ENCODE assay signal across 8 cellular contexts in the genomic region with DNA sequence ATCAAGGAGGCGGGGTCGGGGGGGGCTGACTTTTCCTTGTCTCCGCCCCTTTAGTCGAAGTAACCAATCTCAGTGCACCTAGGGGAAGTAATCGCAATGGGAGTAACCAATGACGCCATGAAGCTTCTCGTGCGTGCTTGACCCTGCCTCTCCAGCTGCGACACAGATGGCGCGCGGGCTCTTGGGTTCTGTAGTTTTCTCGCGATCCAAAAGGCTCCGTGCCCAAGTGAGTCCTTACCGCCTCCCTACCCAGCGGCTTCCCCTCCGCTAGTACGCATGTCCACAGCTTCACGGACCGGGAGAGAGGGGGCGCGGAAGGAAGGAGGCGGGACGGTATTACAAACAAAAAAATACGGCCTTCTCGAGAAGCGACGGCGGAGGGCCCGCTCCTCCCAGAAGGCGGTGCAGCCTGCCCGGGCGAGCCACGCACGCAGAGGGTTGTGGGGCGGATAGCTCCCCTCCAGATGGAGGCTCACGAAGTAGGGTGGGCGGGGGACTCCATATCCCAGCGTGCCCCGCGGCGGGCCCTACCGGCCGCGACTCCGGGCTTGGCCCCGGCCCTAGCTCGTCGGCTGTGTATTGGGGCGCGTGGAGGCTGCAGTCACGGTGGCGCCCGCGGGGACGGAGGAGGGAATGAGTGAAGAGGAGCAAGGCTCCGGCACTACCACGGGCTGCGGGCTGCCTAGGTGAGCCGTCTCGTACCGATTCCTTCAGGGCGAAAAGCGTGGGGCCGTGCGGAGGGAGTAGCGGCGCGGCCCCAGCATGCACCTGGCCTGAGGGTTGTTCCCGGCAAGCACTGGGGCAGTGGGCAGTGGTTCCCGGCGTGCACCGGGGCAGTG. TPM values are rescaled to one million over a fixed set of nuclear protein-coding genes. Genes with fewer than 3 reads are reported as not detected.
DNase-seq lines count a peak whose midpoint lies in the region; ATAC-seq and TF ChIP-seq lines count a peak whose summit lies in the region.

Gene TARBP2 (plus strand): TSS at position 508 of the 839 bp plus-strand sequence. CDS start 126 bp downstream, at position 634.

- H3K4me1 Mint-ChIP-seq in CD8-positive, alpha-beta memory T cell = peaks cover 28 to 56% (median 43%) of the 10 kb centered on the region in 3 donors

- no peaks in the 10 kb centered on the region for H3K27me3 Mint-ChIP-seq in CD8-positive, alpha-beta memory T cell

- no peaks in the 10 kb centered on the region for H3K9me3 ChIP-seq in CD8-positive, alpha-beta memory T cell (ENCODE audit: low read length)
- H3K9me3 ChIP-seq in lung (ENCODE audit: control insufficient read depth in 2 of 2, insufficient read depth in 1 of 2, low read length in 1 of 2) = no peaks in the 10 kb centered on the region

- peaks cover 0 to 31% (median 3%) of the 10 kb centered on the region in 3 donors for H3K36me3 Mint-ChIP-seq in CD8-positive, alpha-beta memory T cell

- ATAC-seq in GM19468 (IDR thresholded peaks at IDR 0.05; ENCODE audit: extremely low read depth, unreplicated experiment) = peak; percentile 60
- ATAC-seq in lung (ENCODE audit: insufficient read depth, low FRiP score) = peak; percentile 89

- CTCF ChIA-PET in CD8-positive, alpha-beta memory T cell (lab: Charles Lee) = interaction anchor here (0.9 to 2.8 kb wide), 15 partner anchors 8 to 233 kb away, joined by 3 to 12 read pairs (median 5); partner anchors contain the start of genes AAAS, ESPL1 and MYG1

- H3K4me1 ChIP-seq in CD8-positive, alpha-beta memory T cell (ENCODE audit: insufficient read depth, low read length) = peaks cover 31% of the 10 kb centered on the region
- peaks cover 5 to 12% of the 10 kb centered on the region in 2 donors for H3K4me1 ChIP-seq in lung (ENCODE audit: control insufficient read depth in 2 of 2, insufficient read depth in 2 of 2, low read length in 2 of 2)

- peak within 1 kb of the TSS; percentile 66 for H3K4me3 ChIP-seq in CD8-positive, alpha-beta memory T cell (ENCODE audit: low read length)
- peak within 1 kb of the TSS; percentile 63 for H3K4me3 ChIP-seq in lung

- 0% methylated on average over 70 to 74 of the region's 74 CpGs for WGBS in lung, 2 donors

- H3K27ac ChIP-seq in CD8-positive, alpha-beta memory T cell (ENCODE audit: low read depth, low read length) = peak within 1 kb of the TSS; percentile 94
- peak within 1 kb of the TSS; percentile 97 to 99 for H3K27ac ChIP-seq in lung (ENCODE audit: low read depth in 1 of 2, low read length in 1 of 2)

- peak; percentile 95 to 99 (median 98) for DNase-seq in CD8-positive, alpha-beta memory T cell
- peak; percentile 99 for DNase-seq in HS-5 (ENCODE audit: low read depth)
- peak; percentile 92 for DNase-seq in NK-92 treated with Interleukin-12 subunit alpha and Interleukin-12 subunit beta, amount 100 ng/mL, for 24 hours (lab: John Stamatoyannopoulos, UW)
- peak; percentile 99 for DNase-seq in activated CD8-positive, alpha-beta memory T cell treated with anti-CD3 and anti-CD28 coated beads for 24 hours
- DNase-seq in effector CD8-positive, alpha-beta T cell (lab: John Stamatoyannopoulos, UW) = peak; percentile 97
- peak; percentile 98 for DNase-seq in lung (ENCODE audit: low spot score)
- DNase-seq in stimulated activated CD4-positive, alpha-beta T cell treated with anti-CD3 and anti-CD28 coated beads, TNF-alpha, amount 100 ng/mL, for 4 hours (ENCODE audit: low read depth in 3 of 3) = peak; percentile 91 to 95 (median 92)

- H3K9me3 Mint-ChIP-seq in CD8-positive, alpha-beta memory T cell = no peaks in the 10 kb centered on the region

- H3K27me3 ChIP-seq in CD8-positive, alpha-beta memory T cell (ENCODE audit: insufficient read depth, low read length, poor library complexity, severe bottlenecking) = no peaks in the 10 kb centered on the region
- no peaks in the 10 kb centered on the region for H3K27me3 ChIP-seq in lung (ENCODE audit: control insufficient read depth, insufficient read depth)

- no peak for TF ChIP-seq CTCF in lung (IDR thresholded peaks at IDR 0.05; ENCODE audit: control extremely low read depth, extremely low read depth)

- peak within 1 kb of the TSS; percentile 78 to 96 (median 91) for H3K4me3 Mint-ChIP-seq in CD8-positive, alpha-beta memory T cell

- POLR2A ChIA-PET in CD8-positive, alpha-beta memory T cell (lab: Charles Lee) = interaction anchor here (0.5 to 2.0 kb wide), 34 partner anchors 8 to 997 kb away, joined by 3 to 31 read pairs (median 4); partner anchors contain the start of genes AAAS, ATP5MC2, CBX5 and CSAD

- H3K27ac Mint-ChIP-seq in CD8-positive, alpha-beta memory T cell = peak within 1 kb of the TSS; percentile 91 to 100 (median 96)

- H3K36me3 ChIP-seq in CD8-positive, alpha-beta memory T cell (ENCODE audit: insufficient read depth, low read length) = peaks cover 2% of the 10 kb centered on the region
- H3K36me3 ChIP-seq in lung (ENCODE audit: control insufficient read depth in 2 of 2, insufficient read depth in 2 of 2, low read length in 2 of 2) = peaks cover 0 to 17% of the 10 kb centered on the region in 2 donors

RNA-seq across cellular contexts. Expression of gene TARBP2, which starts in this region (rescaled TPM):
- 10 to 100 TPM; 62.1 to 65.1 TPM for total RNA-seq in CD8-positive, alpha-beta memory T cell
- 26.3 TPM for polyA plus RNA-seq in CD8-positive, alpha-beta memory T cell
- 10 to 100 TPM; 32.6 to 41.3 TPM for total RNA-seq in lung
- 10 to 100 TPM; 32.2 to 37.1 TPM for polyA plus RNA-seq in lung

Comparison
In these comparisons a context has a peak if more than half of its experiments do, and no peak if none do; other contexts are left out.
1. Peak in every context shown above with its lines: DNase-seq, ATAC-seq, H3K4me3 ChIP-seq and H3K27ac ChIP-seq.